In the genomic region with DNA sequence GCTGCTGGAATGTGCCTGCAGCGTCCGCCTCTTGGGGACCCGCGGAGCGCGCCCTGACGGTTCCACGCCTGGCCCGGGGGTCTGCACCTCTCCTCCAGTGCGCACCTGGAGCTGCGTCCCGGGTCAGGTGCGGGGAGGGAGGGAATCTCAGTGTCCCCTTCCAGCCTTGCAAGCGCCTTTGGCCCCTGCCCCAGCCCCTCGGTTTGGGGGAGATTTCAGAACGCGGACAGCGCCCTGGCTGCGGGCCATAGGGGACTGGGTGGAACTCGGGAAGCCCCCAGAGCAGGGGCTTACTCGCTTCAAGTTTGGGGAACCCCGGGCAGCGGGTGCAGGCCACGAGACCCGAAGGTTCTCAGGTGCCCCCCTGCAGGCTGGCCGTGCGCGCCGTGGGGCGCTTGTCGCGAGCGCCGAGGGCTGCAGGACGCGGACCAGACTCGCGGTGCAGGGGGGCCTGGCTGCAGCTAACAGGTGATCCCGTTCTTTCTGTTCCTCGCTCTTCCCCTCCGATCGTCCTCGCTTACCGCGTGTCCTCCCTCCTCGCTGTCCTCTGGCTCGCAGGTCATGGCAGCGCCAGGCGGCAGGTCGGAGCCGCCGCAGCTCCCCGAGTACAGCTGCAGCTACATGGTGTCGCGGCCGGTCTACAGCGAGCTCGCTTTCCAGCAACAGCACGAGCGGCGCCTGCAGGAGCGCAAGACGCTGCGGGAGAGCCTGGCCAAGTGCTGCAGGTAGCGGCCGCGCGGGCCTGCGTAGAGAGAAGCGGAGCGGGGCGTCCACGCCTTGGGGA, we compare ENCODE assay signal across 8 cellular contexts.
A peak's percentile ranks its signal among the peaks of the same experiment; 100 is the strongest.
DNase-seq lines count a peak whose midpoint lies in the region; FAIRE-seq lines count a peak whose summit lies in the region.

No MANE protein-coding gene starts in this region.

- H3K9me3 Mint-ChIP-seq in T-helper 2 cell treated with Interferon-gamma antibody and Interleukin-4, amounts not matched to agents 5 μg/mL and 100 μg/mL, for 36 hours: no peaks in the 10 kb centered on the region

- peaks cover 37% of the 10 kb centered on the region for H3K4me1 Mint-ChIP-seq in T-helper 2 cell treated with Interferon-gamma antibody and Interleukin-4, amounts not matched to agents 5 μg/mL and 100 μg/mL, for 36 hours (ENCODE audit: low read depth)

- DNase-seq in NCI-H82 (lab: John Stamatoyannopoulos, UW): peak; percentile 75
- DNase-seq in NCI-H82 treated with DMSO at 0.1 percent for 48 hours (lab: John Stamatoyannopoulos, UW; ENCODE audit: unreplicated experiment): no peak
- peak; percentile 20 for DNase-seq in HTR-8/SVneo (ENCODE audit: insufficient read length, low spot score)
- peak; percentile 51 for DNase-seq in T-helper 2 cell treated with Interferon-gamma antibody and Interleukin-4, amounts not matched to agents 5 μg/mL and 100 μg/mL, for 36 hours (ENCODE audit: low spot score)
- peak; percentile 13 for DNase-seq in central memory CD4-positive, alpha-beta T cell
- DNase-seq in left kidney (ENCODE audit: low read depth, low spot score): peak; percentile 84
- DNase-seq in stimulated activated CD4-positive, alpha-beta T cell treated with anti-CD3 and anti-CD28 coated beads, Interleukin-2, amount 100 ng/mL, for 48 hours: peak; percentile 41 to 55
- DNase-seq in GOT3 (lab: John Stamatoyannopoulos, UW): no peak

- H3K4me3 Mint-ChIP-seq in T-helper 2 cell treated with Interferon-gamma antibody and Interleukin-4, amounts not matched to agents 5 μg/mL and 100 μg/mL, for 36 hours: peak overlapping the region; percentile 93

- peaks cover 3% of the 10 kb centered on the region for H3K36me3 Mint-ChIP-seq in T-helper 2 cell treated with Interferon-gamma antibody and Interleukin-4, amounts not matched to agents 5 μg/mL and 100 μg/mL, for 36 hours (ENCODE audit: low read depth)

- no peaks in the 10 kb centered on the region for H3K27me3 Mint-ChIP-seq in T-helper 2 cell treated with Interferon-gamma antibody and Interleukin-4, amounts not matched to agents 5 μg/mL and 100 μg/mL, for 36 hours (ENCODE audit: low read depth)

- no peak for FAIRE-seq in HTR-8/SVneo (lab: Jason Lieb, UNC)

- peak overlapping the region; percentile 77 for H3K27ac Mint-ChIP-seq in T-helper 2 cell treated with Interferon-gamma antibody and Interleukin-4, amounts not matched to agents 5 μg/mL and 100 μg/mL, for 36 hours

Comparison
In these comparisons a context has a peak if more than half of its experiments do, and no peak if none do; other contexts are left out.
1. DNase-seq: peak in NCI-H82 (single experiment), HTR-8/SVneo (single experiment), T-helper 2 cell treated with Interferon-gamma antibody and Interleukin-4, amounts not matched to agents 5 μg/mL and 100 μg/mL, for 36 hours (single experiment), central memory CD4-positive, alpha-beta T cell (single experiment), left kidney (single experiment) and stimulated activated CD4-positive, alpha-beta T cell treated with anti-CD3 and anti-CD28 coated beads, Interleukin-2, amount 100 ng/mL, for 48 hours (2 of 2); none in NCI-H82 treated with DMSO at 0.1 percent for 48 hours (single experiment) and GOT3 (single experiment).